In genomic region chr17:31842416-31843381, GRCh38 we compare ENCODE assay signal across 8 cellular contexts. TPM values are rescaled to one million over a fixed set of nuclear protein-coding genes. Genes with fewer than 3 reads are reported as not detected.
DNase-seq lines count a peak whose midpoint lies in the region; ATAC-seq and TF ChIP-seq lines count a peak whose summit lies in the region.

No MANE protein-coding gene starts in this region.

- no peaks in the 10 kb centered on the region for H3K4me1 Mint-ChIP-seq in neural crest cell

- H3K36me3 ChIP-seq in stomach = no peaks in the 10 kb centered on the region

- H3K4me3 ChIP-seq in stomach = peak overlapping the region; percentile 7 to 22 (median 18)

- H3K27me3 ChIP-seq in stomach = no peaks in the 10 kb centered on the region

- H3K9me3 Mint-ChIP-seq in neural crest cell = no peaks in the 10 kb centered on the region

- WGBS in stomach, 5 donors = 11 to 14% (median 11%) methylated on average over 22 to 23 of the region's 23 CpGs

- DNase-seq in DMS114 treated with DMSO at 0.1 percent for 48 hours (lab: John Stamatoyannopoulos, UW; ENCODE audit: unreplicated experiment) = peak; percentile 49
- DNase-seq in RPMI7951 (ENCODE audit: low read depth) = peak; percentile 66
- DNase-seq in activated T-helper 9 cell treated with anti-CD3 and anti-CD28 coated beads, Interleukin-2, amount 50 U/mL, for 16 hours (ENCODE audit: low read depth) = peak; percentile 32
- DNase-seq in foreskin melanocyte = peak; percentile 37
- DNase-seq in neural crest cell (ENCODE audit: low read depth, low spot score) = peak; percentile 79
- peak; percentile 87 for DNase-seq in stomach

- ATAC-seq in HG02759 (IDR thresholded peaks at IDR 0.05; ENCODE audit: unreplicated experiment) = no peak

- TF ChIP-seq CTCF in LNCAP (IDR thresholded peaks at IDR 0.05) (peak; percentile 95), neural crest cell (conservative IDR thresholded peaks at IDR 0.05) (peak; percentile 98), stomach (IDR thresholded peaks at IDR 0.05) (peak in 6 of 7 experiments; percentile 77 to 99 (median 96))

- no peaks in the 10 kb centered on the region for H3K9me3 ChIP-seq in stomach

- no peaks in the 10 kb centered on the region for H3K36me3 Mint-ChIP-seq in neural crest cell (ENCODE audit: low read depth)

- H3K27ac Mint-ChIP-seq in neural crest cell (ENCODE audit: unreplicated experiment) = no peak overlapping the region

- no peak for TF ChIP-seq POLR2A in stomach (IDR thresholded peaks at IDR 0.05)

- H3K27ac ChIP-seq in stomach = peak overlapping the region; percentile 25 to 69 (median 57)

- intact Hi-C loops in stomach (cut with DNase I; ENCODE audit: low total_unique reads) = loop anchor here (5.0 to 10.0 kb wide), 2 partner anchors 285 to 408 kb away; no protein-coding TSS in a partner anchor

- H3K4me1 ChIP-seq in stomach = peaks cover 16 to 29% (median 20%) of the 10 kb centered on the region in 4 donors

- no peak overlapping the region for H3K4me3 Mint-ChIP-seq in neural crest cell

- no peak for TF ChIP-seq EP300 in stomach (IDR thresholded peaks at IDR 0.05)

- peaks cover 11% of the 10 kb centered on the region for H3K27me3 Mint-ChIP-seq in neural crest cell (ENCODE audit: low read depth)

RNA-seq across cellular contexts. Expression of gene COPRS, which starts 16.3 kb away (rescaled TPM):
- total RNA-seq in RPMI7951 (2014; rRNA removed; shearing (Covaris generic)) = 148 and 171 TPM in 2 replicates
- 57.9 and 60.7 TPM in 2 replicates for total RNA-seq in neural crest cell
- total RNA-seq in stomach = 10 to 100 TPM; 22.8 to 61.4 (median 38.4) TPM
- polyA plus RNA-seq in stomach = 10 to 100 TPM; 52.1 to 57.3 (median 56.0) TPM

RNA-seq across cellular contexts. Expression of gene UTP6, which starts 58.8 kb away (rescaled TPM):
- 25.5 and 35.9 TPM in 2 replicates for total RNA-seq in RPMI7951 (2014; rRNA removed; shearing (Covaris generic))
- total RNA-seq in neural crest cell (73.3 and 77.7 TPM in 2 replicates), stomach (10 to 100 TPM in 4 of 5 donors, 1 to 10 TPM in 1; 4.1 to 61.3 (median 35.3) TPM)
- polyA plus RNA-seq in stomach = 10 to 100 TPM; 24.2 to 49.6 (median 30.9) TPM

Comparison
In these comparisons a context has a peak if more than half of its experiments do, and no peak if none do; other contexts are left out.
1. DNase-seq: peak in every context shown above with its lines; median percentile 87 in stomach; 79 in neural crest cell; 66 in RPMI7951; 49 in DMS114 treated with DMSO at 0.1 percent for 48 hours; 37 in foreskin melanocyte; 32 in activated T-helper 9 cell treated with anti-CD3 and anti-CD28 coated beads, Interleukin-2, amount 50 U/mL, for 16 hours.